Comparison of ENCODE assay signal across 14 cellular contexts in the genomic region with DNA sequence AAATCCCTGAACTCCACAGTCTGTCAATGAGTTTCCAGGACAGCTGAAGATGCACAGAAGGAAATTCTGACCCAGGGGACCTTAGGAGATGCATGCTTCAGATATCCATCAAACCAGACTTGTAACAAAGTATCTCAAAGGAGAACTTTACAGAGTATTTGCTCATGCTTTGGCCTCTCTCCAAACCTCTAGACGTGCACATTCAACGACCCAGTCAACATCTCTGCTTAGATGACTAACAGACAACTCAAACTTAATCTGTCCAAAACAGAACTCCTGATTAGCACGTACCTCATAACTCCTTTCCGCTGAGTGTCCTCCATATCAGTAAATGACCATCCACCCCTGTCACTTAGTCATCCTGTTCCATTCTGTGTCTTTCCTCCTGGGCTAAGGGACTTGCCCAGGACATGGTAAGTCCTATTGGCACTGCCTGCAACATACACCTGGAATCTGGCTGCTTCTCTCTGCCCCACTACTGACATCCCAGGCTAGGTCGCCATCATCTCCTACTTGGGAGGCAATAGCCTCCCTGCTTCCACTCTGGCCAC.
DNase-seq lines count a peak whose midpoint lies in the region; ATAC-seq, FAIRE-seq and TF ChIP-seq lines count a peak whose summit lies in the region.
"Had no signal": no experiment of that assay in that cellular context is flagged by ENCODE, and none has a peak within 500 bp of the region (broad histone marks: within the 10 kb centered on the region; RNA-seq: fewer than 3 reads in every experiment).

No MANE protein-coding gene starts in this region.

- CTCF ChIA-PET in CD8-positive, alpha-beta T cell (lab: Charles Lee) = no interaction called here

- no peak for TF ChIP-seq CTCF in brain microvascular endothelial cell (IDR thresholded peaks at IDR 0.05; ENCODE audit: low read depth, low read length, missing control alignments)
- TF ChIP-seq CTCF in CD8-positive, alpha-beta T cell (IDR thresholded peaks at IDR 0.05) = no peak
- TF ChIP-seq CTCF in GM20000 (IDR thresholded peaks at IDR 0.05; ENCODE audit: extremely low read depth, missing control alignments) = no peak

- no peaks in the 10 kb centered on the region for H3K27me3 ChIP-seq in brain microvascular endothelial cell (replicated peaks)
- no peaks in the 10 kb centered on the region for H3K27me3 ChIP-seq in CD8-positive, alpha-beta T cell (ENCODE audit: insufficient read depth, low read length)
- H3K27me3 ChIP-seq: SJSA1 had no signal

- no peak overlapping the region for H3K4me3 Mint-ChIP-seq in CD8-positive, alpha-beta T cell
- H3K4me3 Mint-ChIP-seq: activated CD8-positive, alpha-beta memory T cell treated with anti-CD3 and anti-CD28 coated beads, Interleukin-2, amount 10 ng/mL, durations not matched to agents 7 days and 5 days had no signal

- no peak for ATAC-seq in CD8-positive, alpha-beta T cell
- ATAC-seq: activated CD8-positive, alpha-beta memory T cell treated with anti-CD3 and anti-CD28 coated beads, Interleukin-2, amount 10 ng/mL, durations not matched to agents 7 days and 5 days had no signal

- peak; percentile 36 for FAIRE-seq in HTR-8/SVneo (lab: Jason Lieb, UNC)

- H3K9me3 ChIP-seq in CD8-positive, alpha-beta T cell (ENCODE audit: low read length) = no peaks in the 10 kb centered on the region
- H3K9me3 ChIP-seq: SJSA1 had no signal

- no peaks in the 10 kb centered on the region for H3K4me1 ChIP-seq in CD8-positive, alpha-beta T cell (ENCODE audit: insufficient read depth, low read length)

- DNase-seq in AG20443 (ENCODE audit: low spot score) = peak; percentile 56
- peak; percentile 51 for DNase-seq in HTR-8/SVneo (ENCODE audit: insufficient read length, low spot score)
- peak; percentile 95 for DNase-seq in brain microvascular endothelial cell
- peak; percentile 88 for DNase-seq in kidney tubule cell (ENCODE audit: low spot score)
- no peak for DNase-seq in NCI-H69 (lab: John Stamatoyannopoulos, UW)
- DNase-seq in CD8-positive, alpha-beta T cell = no peak
- DNase-seq in NAMALWA (ENCODE audit: low spot score) = no peak
- no peak for DNase-seq in GM20000 (ENCODE audit: low spot score)
- DNase-seq: activated CD8-positive, alpha-beta memory T cell treated with anti-CD3 and anti-CD28 coated beads, Interleukin-2, amount 10 ng/mL, durations not matched to agents 7 days and 5 days; DMS79 treated with DMSO at 0.1 percent for 48 hours; islet precursor cell; NCI-H1694; stimulated activated CD4-positive, alpha-beta T cell treated with anti-CD3 and anti-CD28 coated beads, Interleukin-15, amount 100 ng/mL, for 24 hours had no signal

- H3K9me3 Mint-ChIP-seq in CD8-positive, alpha-beta T cell = no peaks in the 10 kb centered on the region

- POLR2A ChIA-PET in CD8-positive, alpha-beta T cell (lab: Charles Lee) = no interaction called here

- no peaks in the 10 kb centered on the region for H3K36me3 ChIP-seq in brain microvascular endothelial cell (replicated peaks)
- H3K36me3 ChIP-seq in CD8-positive, alpha-beta T cell (ENCODE audit: insufficient read depth, low read length) = no peaks in the 10 kb centered on the region
- H3K36me3 ChIP-seq: SJSA1 had no signal

- H3K27me3 Mint-ChIP-seq in CD8-positive, alpha-beta T cell (ENCODE audit: low read depth) = no peaks in the 10 kb centered on the region
- H3K27me3 Mint-ChIP-seq: activated CD8-positive, alpha-beta memory T cell treated with anti-CD3 and anti-CD28 coated beads, Interleukin-2, amount 10 ng/mL, durations not matched to agents 7 days and 5 days had no signal

- in situ Hi-C loops in brain microvascular endothelial cell (cut with HindIII; ENCODE audit: low pct_ligation_motif_present, low sequenced_read_pairs) = no loop called here

- no peak overlapping the region for H3K4me3 ChIP-seq in brain microvascular endothelial cell (ENCODE audit: low read depth, low read length)
- H3K4me3 ChIP-seq in CD8-positive, alpha-beta T cell (ENCODE audit: low read depth, low read length) = no peak overlapping the region
- H3K4me3 ChIP-seq: SJSA1 had no signal

- H3K4me1 Mint-ChIP-seq in CD8-positive, alpha-beta T cell (ENCODE audit: low read depth) = peaks cover 2% of the 10 kb centered on the region
- H3K4me1 Mint-ChIP-seq: activated CD8-positive, alpha-beta memory T cell treated with anti-CD3 and anti-CD28 coated beads, Interleukin-2, amount 10 ng/mL, durations not matched to agents 7 days and 5 days had no signal

- peak overlapping the region; percentile 52 for H3K27ac ChIP-seq in brain microvascular endothelial cell
- H3K27ac ChIP-seq in CD8-positive, alpha-beta T cell (ENCODE audit: low read depth, low read length) = no peak overlapping the region
- H3K27ac ChIP-seq: SJSA1 had no signal

- intact Hi-C loops in CD8-positive, alpha-beta T cell (cut with DNase I, micrococcal nuclease) = no loop called here

- H3K27ac Mint-ChIP-seq in CD8-positive, alpha-beta T cell = no peak overlapping the region
- H3K27ac Mint-ChIP-seq: activated CD8-positive, alpha-beta memory T cell treated with anti-CD3 and anti-CD28 coated beads, Interleukin-2, amount 10 ng/mL, durations not matched to agents 7 days and 5 days had no signal

- no peaks in the 10 kb centered on the region for H3K36me3 Mint-ChIP-seq in CD8-positive, alpha-beta T cell

Comparison
In these comparisons a context has a peak if more than half of its experiments do, and no peak if none do; other contexts are left out.
1. DNase-seq: peak in AG20443 (single experiment), HTR-8/SVneo (single experiment), brain microvascular endothelial cell (single experiment) and kidney tubule cell (single experiment); none in NCI-H69 (single experiment), CD8-positive, alpha-beta T cell (0 of 7), NAMALWA (single experiment) and GM20000 (single experiment).